In the genomic region with DNA sequence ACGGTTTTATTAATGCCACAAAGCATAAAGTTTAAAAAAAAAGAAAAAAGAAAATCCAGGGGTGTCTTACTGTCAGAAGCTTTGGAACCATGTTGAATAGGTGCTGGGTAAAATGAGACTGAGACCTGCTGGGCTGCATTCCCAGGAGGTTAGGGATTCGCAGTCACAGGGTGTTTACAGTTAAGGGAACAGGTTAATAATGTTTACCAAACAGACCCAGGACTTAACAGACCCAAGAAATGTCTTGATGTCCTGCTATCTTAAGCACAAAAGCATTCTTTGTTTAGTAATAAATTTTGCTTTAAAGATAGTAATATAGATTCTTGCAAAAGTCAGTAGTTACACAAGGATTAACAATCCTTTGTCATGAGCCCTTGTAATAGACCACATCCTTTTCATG, we compare ENCODE assay signal across 17 cellular contexts. TPM values are rescaled to one million over a fixed set of nuclear protein-coding genes. Genes with fewer than 3 reads are reported as not detected.
"Had no signal": no experiment of that assay in that cellular context is flagged by ENCODE, and none has a peak within 500 bp of the region (broad histone marks: within the 10 kb centered on the region; RNA-seq: fewer than 3 reads in every experiment).

No MANE protein-coding gene starts in this region.

- H3K36me3 ChIP-seq: cardiac muscle cell, neutrophil, right atrium auricular region, thyroid gland, vagina, WERI-Rb-1 had no signal

- ATAC-seq: activated CD4-positive, alpha-beta T cell treated with anti-CD3 and anti-CD28 coated beads for 36 hours; activated CD8-positive, alpha-beta T cell treated with anti-CD3 and anti-CD28 coated beads for 36 hours; naive thymus-derived CD4-positive, alpha-beta T cell had no signal

- H3K27ac Mint-ChIP-seq: activated CD4-positive, alpha-beta T cell treated with anti-CD3 and anti-CD28 coated beads for 36 hours; activated CD8-positive, alpha-beta T cell treated with anti-CD3 and anti-CD28 coated beads for 36 hours; activated T-helper 1 cell treated with anti-CD3 and anti-CD28 coated beads, Interleukin-12 subunit alpha, Interleukin-12 subunit beta, Interleukin-2, Interleukin-4 antibody, amounts not matched to agents 30 ng/mL and 10 ng/mL and 1 ng/mL, durations not matched to agents 14 hours and 24 hours and 36 hours; naive thymus-derived CD4-positive, alpha-beta T cell had no signal

- H3K27me3 ChIP-seq: foreskin keratinocyte, right atrium auricular region, thyroid gland, vagina had no signal

- H3K27me3 Mint-ChIP-seq: activated CD4-positive, alpha-beta T cell treated with anti-CD3 and anti-CD28 coated beads for 36 hours; activated CD8-positive, alpha-beta T cell treated with anti-CD3 and anti-CD28 coated beads for 36 hours; naive thymus-derived CD4-positive, alpha-beta T cell had no signal

- FAIRE-seq: astrocyte, small intestine had no signal

- H3K9me3 ChIP-seq: neutrophil, right atrium auricular region, thyroid gland, vagina had no signal

- H3K4me3 ChIP-seq: cardiac muscle cell, lung, right atrium auricular region, thyroid gland, vagina had no signal

- H3K4me1 Mint-ChIP-seq: activated CD4-positive, alpha-beta T cell treated with anti-CD3 and anti-CD28 coated beads for 36 hours; naive thymus-derived CD4-positive, alpha-beta T cell had no signal

- H3K4me3 Mint-ChIP-seq: activated CD4-positive, alpha-beta T cell treated with anti-CD3 and anti-CD28 coated beads for 36 hours; activated CD8-positive, alpha-beta T cell treated with anti-CD3 and anti-CD28 coated beads for 36 hours; activated T-helper 1 cell treated with anti-CD3 and anti-CD28 coated beads, Interleukin-12 subunit alpha, Interleukin-12 subunit beta, Interleukin-2, Interleukin-4 antibody, amounts not matched to agents 30 ng/mL and 10 ng/mL and 1 ng/mL, durations not matched to agents 14 hours and 24 hours and 36 hours; naive thymus-derived CD4-positive, alpha-beta T cell had no signal

- H3K9me3 Mint-ChIP-seq: activated CD8-positive, alpha-beta T cell treated with anti-CD3 and anti-CD28 coated beads for 36 hours; activated T-helper 1 cell treated with anti-CD3 and anti-CD28 coated beads, Interleukin-12 subunit alpha, Interleukin-12 subunit beta, Interleukin-2, Interleukin-4 antibody, amounts not matched to agents 30 ng/mL and 10 ng/mL and 1 ng/mL, durations not matched to agents 14 hours and 24 hours and 36 hours; naive thymus-derived CD4-positive, alpha-beta T cell had no signal

- DNase-seq: activated CD4-positive, alpha-beta T cell treated with anti-CD3 and anti-CD28 coated beads for 36 hours; activated CD8-positive, alpha-beta memory T cell treated with anti-CD3 and anti-CD28 coated beads, Interleukin-2, amount 50 U/mL, for 4 hours; activated naive CD4-positive, alpha-beta T cell treated with Interleukin-2 at 50 U/mL for 16 hours; naive thymus-derived CD4-positive, alpha-beta T cell; posterior cingulate gyrus; small intestine; thyroid gland had no signal

- H3K36me3 Mint-ChIP-seq: naive thymus-derived CD4-positive, alpha-beta T cell had no signal

RNA-seq across cellular contexts. Expression of a gene that starts 54.7 kb away (rescaled TPM):
- polyA plus RNA-seq: naive thymus-derived CD4-positive, alpha-beta T cell had no signal
